In genomic region chr15:66291816-66292215, GRCh38 we compare ENCODE assay signal across 13 cellular contexts. TPM values are rescaled to one million over a fixed set of nuclear protein-coding genes. Genes with fewer than 3 reads are reported as not detected.
DNase-seq lines count a peak whose midpoint lies in the region; ATAC-seq and TF ChIP-seq lines count a peak whose summit lies in the region.
"Had no signal": no experiment of that assay in that cellular context is flagged by ENCODE, and none has a peak within 500 bp of the region (broad histone marks: within the 10 kb centered on the region; RNA-seq: fewer than 3 reads in every experiment).

No MANE protein-coding gene starts in this region.

- H3K27me3 Mint-ChIP-seq in Caco-2 (ENCODE audit: insufficient read depth, unreplicated experiment) (no peaks in the 10 kb centered on the region), memory B cell (no peaks in the 10 kb centered on the region), HFFc6 (ENCODE audit: insufficient read depth) (no peaks in the 10 kb centered on the region)

- DNase-seq in AG08396 (ENCODE audit: low spot score) = peak; percentile 22
- DNase-seq in Caco-2 = no peak
- peak; percentile 35 for DNase-seq in RKO (ENCODE audit: low spot score)
- no peak for DNase-seq in memory B cell (ENCODE audit: low spot score in 2 of 2)
- no peak for DNase-seq in NCI-H146 (lab: John Stamatoyannopoulos, UW)
- no peak for DNase-seq in middle frontal gyrus (ENCODE audit: extremely low spot score, low spot score)
- DNase-seq in mucosa of descending colon = no peak
- no peak for DNase-seq in HFFc6
- DNase-seq: activated gamma-delta T cell, kidney, NCI-H1930, pancreas, upper lobe of right lung had no signal

- H3K4me1 ChIP-seq in Caco-2 (peaks cover 24% of the 10 kb centered on the region; the same call in 1 of the 2 replicates), mucosa of descending colon (ENCODE audit: low read depth) (peaks cover 25% of the 10 kb centered on the region)

- no peak overlapping the region for H3K27ac Mint-ChIP-seq in Caco-2 (ENCODE audit: unreplicated experiment)
- peak overlapping the region; percentile 90 for H3K27ac Mint-ChIP-seq in memory B cell
- H3K27ac Mint-ChIP-seq in HFFc6 = no peak overlapping the region

- no peaks in the 10 kb centered on the region for H3K36me3 ChIP-seq in Caco-2 (ENCODE audit: control insufficient read depth, insufficient read depth, low read length)
- no peaks in the 10 kb centered on the region for H3K36me3 ChIP-seq in mucosa of descending colon (ENCODE audit: low read depth)
- H3K36me3 ChIP-seq: pancreas, upper lobe of right lung had no signal

- BruUV-seq in Caco-2 (replicated peaks; lab: Mats Ljungman, UMichigan) = no TSS peak

- H3K4me1 Mint-ChIP-seq in Caco-2 (ENCODE audit: low read depth, unreplicated experiment) = peaks cover 6% of the 10 kb centered on the region
- H3K4me1 Mint-ChIP-seq in memory B cell = peaks cover 24% of the 10 kb centered on the region
- peaks cover 44% of the 10 kb centered on the region for H3K4me1 Mint-ChIP-seq in HFFc6 (ENCODE audit: low read depth)

- TF ChIP-seq CTCF in Caco-2 (IDR thresholded peaks at IDR 0.05; ENCODE audit: insufficient read depth in 1 of 2, low read depth in 1 of 2, low read length in 1 of 2, severe bottlenecking in 1 of 2, unreplicated experiment in 1 of 2) = no peak
- no peak for TF ChIP-seq CTCF in mucosa of descending colon (IDR thresholded peaks at IDR 0.05)
- no peak for TF ChIP-seq CTCF in HFFc6 (IDR thresholded peaks at IDR 0.05)

- peak overlapping the region; percentile 91 for H3K4me3 Mint-ChIP-seq in Caco-2 (ENCODE audit: unreplicated experiment)
- H3K4me3 Mint-ChIP-seq in memory B cell = no peak overlapping the region
- no peak overlapping the region for H3K4me3 Mint-ChIP-seq in HFFc6

- H3K9me3 ChIP-seq in Caco-2 (no peaks in the 10 kb centered on the region), mucosa of descending colon (no peaks in the 10 kb centered on the region)
- H3K9me3 ChIP-seq: pancreas, upper lobe of right lung had no signal

- H3K4me3 ChIP-seq in Caco-2 (ENCODE audit: low read depth, low read length) = no peak overlapping the region
- no peak overlapping the region for H3K4me3 ChIP-seq in mucosa of descending colon

- ATAC-seq in memory B cell (ENCODE audit: low read depth) (no peak), mucosa of descending colon (no peak)
- ATAC-seq: upper lobe of right lung had no signal

- CTCF ChIA-PET in Caco-2 (lab: Charles Lee) = no interaction called here

- H3K9me3 Mint-ChIP-seq in Caco-2 (ENCODE audit: unreplicated experiment) (no peaks in the 10 kb centered on the region), memory B cell (no peaks in the 10 kb centered on the region), HFFc6 (no peaks in the 10 kb centered on the region)

- peaks cover 14% of the 10 kb centered on the region for H3K36me3 Mint-ChIP-seq in Caco-2 (ENCODE audit: insufficient read depth, unreplicated experiment)
- no peaks in the 10 kb centered on the region for H3K36me3 Mint-ChIP-seq in memory B cell
- H3K36me3 Mint-ChIP-seq in HFFc6 (ENCODE audit: low read depth) = no peaks in the 10 kb centered on the region

- H3K27me3 ChIP-seq in Caco-2 (replicated peaks; ENCODE audit: control insufficient read depth, insufficient read depth, low read length) = no peaks in the 10 kb centered on the region
- H3K27me3 ChIP-seq: pancreas, upper lobe of right lung had no signal

- intact Hi-C loops in Caco-2 (cut with micrococcal nuclease; ENCODE audit: unreplicated experiment) = no loop called here
- intact Hi-C loops in mucosa of descending colon (cut with DNase I, micrococcal nuclease) = no loop called here

- POLR2A ChIA-PET in Caco-2 (lab: Charles Lee) = no interaction called here

RNA-seq across cellular contexts. Expression of gene DIS3L, which starts 1.6 kb away (rescaled TPM):
- 25.3 and 25.6 TPM in 2 replicates for total RNA-seq in Caco-2 (2022)
- 10 to 100 TPM; 15.5 to 31.9 (median 23.9) TPM for total RNA-seq in mucosa of descending colon
- total RNA-seq in HFFc6 (2021; fragmentation: NEBNext Ultra II Directional; extraction: Animal tissue kit (Norgen Biotek cat#: 25700)) = 10 to 100 TPM; 10.6 to 14.9 (median 13.5) TPM

RNA-seq across cellular contexts. Expression of gene MEGF11, which starts 38.3 kb away (rescaled TPM):
- total RNA-seq in Caco-2 (2022) (0.58 and 0.66 TPM in 2 replicates), mucosa of descending colon (under 1 TPM; 0.12 to 0.29 (median 0.19) TPM)
- total RNA-seq in HFFc6 (2021; fragmentation: NEBNext Ultra II Directional; extraction: Animal tissue kit (Norgen Biotek cat#: 25700)) = not detected

Comparison
In these comparisons a context has a peak if more than half of its experiments do, and no peak if none do; other contexts are left out.
1. DNase-seq: peak in AG08396 (single experiment) and RKO (single experiment); none in Caco-2 (0 of 2), memory B cell (0 of 2), NCI-H146 (single experiment), middle frontal gyrus (single experiment), mucosa of descending colon (0 of 3) and HFFc6 (single experiment).